8 cellular contexts compared by ENCODE assay signal in the genomic region with DNA sequence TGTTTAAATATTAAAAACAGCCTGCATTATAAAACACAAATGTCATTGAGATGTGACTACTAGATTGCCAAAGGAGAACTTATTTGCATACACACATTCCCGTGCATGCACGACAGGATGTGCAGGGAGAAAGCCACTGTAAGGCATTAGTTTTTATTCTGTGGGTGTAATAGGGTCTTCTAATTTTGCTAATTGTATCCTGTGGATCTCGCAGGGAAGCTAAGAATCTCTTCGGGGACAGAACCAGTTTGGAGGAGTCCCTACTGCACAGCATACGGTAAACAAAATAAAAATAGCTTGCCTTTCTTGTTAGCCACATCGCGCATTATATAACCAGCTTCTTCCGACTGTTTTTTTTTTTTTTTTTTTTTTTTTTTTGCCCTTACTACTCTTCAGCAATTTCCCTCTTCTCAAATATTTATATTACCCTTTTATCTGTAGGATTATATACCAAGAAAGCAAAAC. TPM values are rescaled to one million over a fixed set of nuclear protein-coding genes. Genes with fewer than 3 reads are reported as not detected.
DNase-seq lines count a peak whose midpoint lies in the region; ATAC-seq, FAIRE-seq and TF ChIP-seq lines count a peak whose summit lies in the region.

No MANE protein-coding gene starts in this region.

- H3K4me3 ChIP-seq in skeletal muscle cell (ENCODE audit: low read depth, low read length), result peak overlapping the region; percentile 87

- peak overlapping the region; percentile 92 for H3K27ac ChIP-seq in 22Rv1

- no peaks in the 10 kb centered on the region for H3K9me3 Mint-ChIP-seq in activated CD8-positive, alpha-beta T cell treated with anti-CD3 and anti-CD28 coated beads, Interleukin-2, amount 10 ng/mL, durations not matched to agents 7 days and 5 days (ENCODE audit: insufficient read depth)

- DNase-seq in H54 (ENCODE audit: insufficient read length, low spot score), result peak; percentile 33
- no peak for DNase-seq in activated CD8-positive, alpha-beta T cell treated with anti-CD3 and anti-CD28 coated beads, Interleukin-2, amount 10 ng/mL, durations not matched to agents 7 days and 5 days
- DNase-seq in hippocampal formation (lab: John Stamatoyannopoulos, UW), result peak; percentile 19 to 69
- DNase-seq in skeletal muscle cell (ENCODE audit: low read depth), result no peak
- DNase-seq in NCI-H187 treated with DMSO at 0.1 percent for 48 hours (lab: John Stamatoyannopoulos, UW), result no peak
- DNase-seq in mesenteric fat pad (ENCODE audit: low spot score), result no peak
- DNase-seq in NCI-H2029 (lab: John Stamatoyannopoulos, UW), result no peak

- no peak for TF ChIP-seq CTCF in 22Rv1 (IDR thresholded peaks at IDR 0.05)

- peak; percentile 73 for FAIRE-seq in H54 (lab: Jason Lieb, UNC)

- no peak for TF ChIP-seq POLR2A in H54 (IDR thresholded peaks at IDR 0.05; ENCODE audit: low read depth, low read length)

- CTCF ChIA-PET in activated CD8-positive, alpha-beta T cell treated with anti-CD3 and anti-CD28 coated beads, Interleukin-2, amount 10 ng/mL, durations not matched to agents 7 days and 5 days (lab: Charles Lee), result interaction anchor here (0.5 to 2.5 kb wide), 10 partner anchors 10 to 427 kb away, joined by 3 to 9 read pairs (median 3); no protein-coding TSS in a partner anchor

- peaks cover 31% of the 10 kb centered on the region for H3K36me3 Mint-ChIP-seq in activated CD8-positive, alpha-beta T cell treated with anti-CD3 and anti-CD28 coated beads, Interleukin-2, amount 10 ng/mL, durations not matched to agents 7 days and 5 days (ENCODE audit: low read depth)

- peak overlapping the region; percentile 92 for H3K27ac Mint-ChIP-seq in activated CD8-positive, alpha-beta T cell treated with anti-CD3 and anti-CD28 coated beads, Interleukin-2, amount 10 ng/mL, durations not matched to agents 7 days and 5 days

- ATAC-seq in activated CD8-positive, alpha-beta T cell treated with anti-CD3 and anti-CD28 coated beads, Interleukin-2, amount 10 ng/mL, durations not matched to agents 7 days and 5 days, result no peak

- peak overlapping the region; percentile 90 for H3K4me3 Mint-ChIP-seq in activated CD8-positive, alpha-beta T cell treated with anti-CD3 and anti-CD28 coated beads, Interleukin-2, amount 10 ng/mL, durations not matched to agents 7 days and 5 days

- H3K27me3 Mint-ChIP-seq in activated CD8-positive, alpha-beta T cell treated with anti-CD3 and anti-CD28 coated beads, Interleukin-2, amount 10 ng/mL, durations not matched to agents 7 days and 5 days (ENCODE audit: low read depth), result no peaks in the 10 kb centered on the region

- POLR2A ChIA-PET in activated CD8-positive, alpha-beta T cell treated with anti-CD3 and anti-CD28 coated beads, Interleukin-2, amount 10 ng/mL, durations not matched to agents 7 days and 5 days (lab: Charles Lee), result interaction anchor here (0.5 to 2.0 kb wide), 9 partner anchors 9 to 276 kb away, joined by 3 to 7 read pairs (median 4); no protein-coding TSS in a partner anchor

- peaks cover 55% of the 10 kb centered on the region for H3K4me1 Mint-ChIP-seq in activated CD8-positive, alpha-beta T cell treated with anti-CD3 and anti-CD28 coated beads, Interleukin-2, amount 10 ng/mL, durations not matched to agents 7 days and 5 days (ENCODE audit: low read depth)

RNA-seq across cellular contexts. Expression of a gene that starts 2.0 kb away (rescaled TPM):
- total RNA-seq in activated CD8-positive, alpha-beta T cell treated with anti-CD3 and anti-CD28 coated beads, Interleukin-2, amount 10 ng/mL, durations not matched to agents 7 days and 5 days, result 10 to 100 TPM; 36.7 to 42.9 TPM
- total RNA-seq in mesenteric fat pad, result 36.0 TPM

Comparison
In these comparisons a context has a peak if more than half of its experiments do, and no peak if none do; other contexts are left out.
1. DNase-seq: peak in H54 (single experiment) and hippocampal formation (2 of 2); none in activated CD8-positive, alpha-beta T cell treated with anti-CD3 and anti-CD28 coated beads, Interleukin-2, amount 10 ng/mL, durations not matched to agents 7 days and 5 days (single experiment), skeletal muscle cell (single experiment), NCI-H187 treated with DMSO at 0.1 percent for 48 hours (single experiment), mesenteric fat pad (single experiment) and NCI-H2029 (single experiment).